Comparison of ENCODE assay signal across 12 cellular contexts in the genomic region with DNA sequence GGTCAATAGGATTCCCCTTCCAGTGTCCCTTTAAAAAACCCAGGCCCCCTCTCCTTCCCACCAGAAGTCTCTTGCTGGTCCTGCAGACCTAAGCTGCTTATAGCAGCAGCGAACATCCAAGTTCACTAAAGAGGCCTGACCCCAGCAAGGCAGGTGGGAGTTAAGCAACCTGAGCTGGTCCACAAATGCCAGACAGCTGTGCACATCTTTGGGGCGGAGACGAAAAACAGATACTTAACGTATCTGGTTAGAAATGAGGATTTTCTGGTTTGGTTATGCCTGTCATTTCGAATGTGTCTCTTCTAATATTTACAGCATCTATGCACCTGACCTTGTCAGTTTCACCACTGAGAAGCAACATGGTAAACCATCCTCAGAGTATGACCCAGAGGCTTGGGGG.
"Had no signal": no experiment of that assay in that cellular context is flagged by ENCODE, and none has a peak within 500 bp of the region (broad histone marks: within the 10 kb centered on the region; RNA-seq: fewer than 3 reads in every experiment).

No MANE protein-coding gene starts in this region.

- H3K9me3 ChIP-seq: heart left ventricle, neutrophil, psoas muscle, right lobe of liver, tibial artery had no signal

- H3K27me3 ChIP-seq: right lobe of liver had no signal

- H3K36me3 ChIP-seq: heart left ventricle, neutrophil, right lobe of liver, tibial artery had no signal

- H3K4me3 ChIP-seq: heart left ventricle, psoas muscle, right lobe of liver, tibial artery had no signal

- DNase-seq: dermis blood vessel endothelial cell; heart left ventricle; hypothalamus; kidney glomerular epithelial cell; mammary epithelial cell; naive thymus-derived CD4-positive, alpha-beta T cell; psoas muscle; retina; right lobe of liver; stimulated activated CD4-positive, alpha-beta T cell treated with anti-CD3 and anti-CD28 coated beads, Interleukin-4, amount 100 ng/mL, for 24 hours; tibial artery had no signal

- H3K27ac ChIP-seq: heart left ventricle, neutrophil, psoas muscle, right lobe of liver, tibial artery had no signal

- H3K4me1 ChIP-seq: heart left ventricle, psoas muscle, right lobe of liver, tibial artery had no signal
